ENCODE assay signal across 8 cellular contexts in the genomic region with DNA sequence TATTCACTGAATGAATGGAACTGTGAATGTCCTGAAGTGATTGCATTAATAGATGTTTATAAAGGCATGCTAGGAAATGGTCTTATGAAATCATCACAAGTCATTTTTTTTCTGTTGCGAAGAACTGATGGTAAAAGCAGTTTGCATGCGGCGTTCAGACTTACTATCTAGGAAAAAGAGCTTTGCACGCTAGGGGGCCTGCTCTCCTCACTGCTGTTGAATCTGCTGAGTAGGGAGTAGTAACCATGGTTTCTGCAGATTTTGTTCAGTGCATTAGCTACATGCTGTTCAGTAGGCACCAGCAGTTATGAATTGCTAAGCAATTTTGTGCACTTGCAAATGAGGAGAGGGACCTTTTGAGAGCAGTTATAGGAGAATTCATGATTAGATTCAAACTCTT. TPM values are rescaled to one million over a fixed set of nuclear protein-coding genes. Genes with fewer than 3 reads are reported as not detected.
A peak's percentile ranks its signal among the peaks of the same experiment; 100 is the strongest.
DNase-seq lines count a peak whose midpoint lies in the region; ATAC-seq and TF ChIP-seq lines count a peak whose summit lies in the region.

No MANE protein-coding gene starts in this region.

- peaks cover 7% of the 10 kb centered on the region for H3K4me1 Mint-ChIP-seq in osteocyte (ENCODE audit: unreplicated experiment)

- peaks cover 2% of the 10 kb centered on the region for H3K36me3 Mint-ChIP-seq in osteocyte (ENCODE audit: unreplicated experiment)

- no TSS peak for BruUV-seq in Panc1 (replicated peaks; lab: Mats Ljungman, UMichigan)

- H3K4me1 ChIP-seq in Panc1 (ENCODE audit: control insufficient read depth, insufficient read depth, low read length) (no peaks in the 10 kb centered on the region), fibroblast of lung (ENCODE audit: control insufficient read depth, extremely low read depth, insufficient read depth, low read length) (no peaks in the 10 kb centered on the region)

- no peak overlapping the region for H3K27ac Mint-ChIP-seq in osteocyte (ENCODE audit: unreplicated experiment)

- in situ Hi-C loops in Panc1 (cut with HindIII; ENCODE audit: low pct_unique_long_range_greater_than_20kb, low sequenced_read_pairs), result no loop called here

- H2AFZ ChIP-seq in fibroblast of lung (ENCODE audit: low read length), result no peak overlapping the region

- no peaks in the 10 kb centered on the region for H3K27me3 Mint-ChIP-seq in osteocyte (ENCODE audit: unreplicated experiment)

- CTCF ChIA-PET in Panc1 (lab: Charles Lee), result no interaction called here

- H3K4me3 ChIP-seq in Panc1 (ENCODE audit: low read depth in 2 of 2, low read length in 2 of 2), result no peak overlapping the region
- H3K4me3 ChIP-seq in fibroblast of lung (replicated peaks in 1 of 4; ENCODE audit: control extremely low read depth in 1 of 4, insufficient read depth in 1 of 4, low read depth in 3 of 4, low read length in 4 of 4), result no peak overlapping the region

- H3K9ac ChIP-seq in fibroblast of lung (ENCODE audit: insufficient read depth, low read length), result no peak overlapping the region

- H3K27ac ChIP-seq in Panc1 (ENCODE audit: low read length), result no peak overlapping the region
- no peak overlapping the region for H3K27ac ChIP-seq in fibroblast of lung (ENCODE audit: insufficient read depth, low read length)

- peak; percentile 61 for DNase-seq in ELR (ENCODE audit: low read depth)
- no peak for DNase-seq in Panc1 (ENCODE audit: low read depth, low spot score)
- peak; percentile 77 to 96 for DNase-seq in fibroblast of lung (ENCODE audit: low read depth in 2 of 2)
- no peak for DNase-seq in osteocyte (ENCODE audit: extremely low spot score, unreplicated experiment)
- no peak for DNase-seq in HPDE6-E6E7 (ENCODE audit: extremely low spot score)
- DNase-seq in SK-N-DZ (ENCODE audit: low spot score), result no peak
- DNase-seq in cerebellar nuclear complex (lab: John Stamatoyannopoulos, UW), result no peak

- TF ChIP-seq CTCF in Panc1 (IDR thresholded peaks at IDR 0.05), result peak; percentile 48
- peak; percentile 85 to 91 for TF ChIP-seq CTCF in fibroblast of lung (conservative IDR thresholded peaks at IDR 0.05 in 1 of 2, IDR thresholded peaks at IDR 0.05 in 1 of 2; ENCODE audit: low read depth in 1 of 2, low read length in 2 of 2)
- peak; percentile 65 for TF ChIP-seq CTCF in osteocyte (IDR thresholded peaks at IDR 0.05)

- no peaks in the 10 kb centered on the region for H4K20me1 ChIP-seq in fibroblast of lung (ENCODE audit: control insufficient read depth, extremely low read depth, insufficient read depth, low read length)

- H3K9me3 Mint-ChIP-seq in osteocyte (ENCODE audit: unreplicated experiment), result no peaks in the 10 kb centered on the region

- intact Hi-C loops in Panc1 (cut with micrococcal nuclease; ENCODE audit: unreplicated experiment), result loop anchor here (5.0 kb wide), 2 partner anchors 486 to 866 kb away; no protein-coding TSS in a partner anchor

- H3K4me2 ChIP-seq in fibroblast of lung (ENCODE audit: extremely low read depth, insufficient read depth, low read length), result no peak overlapping the region

- ATAC-seq in Panc1, result peak; percentile 66
- no peak for ATAC-seq in HG02759 (IDR thresholded peaks at IDR 0.05; ENCODE audit: unreplicated experiment)

- peaks cover 2% of the 10 kb centered on the region for H3K79me2 ChIP-seq in fibroblast of lung (ENCODE audit: control insufficient read depth, insufficient read depth, low read length)

- H3K27me3 ChIP-seq in Panc1 (ENCODE audit: control insufficient read depth, insufficient read depth, low read length), result no peaks in the 10 kb centered on the region
- no peaks in the 10 kb centered on the region for H3K27me3 ChIP-seq in fibroblast of lung (ENCODE audit: control insufficient read depth, insufficient read depth, low read length)

- POLR2A ChIA-PET in Panc1 (lab: Charles Lee), result no interaction called here

- no peak overlapping the region for H3K4me3 Mint-ChIP-seq in osteocyte (ENCODE audit: unreplicated experiment)

- H3K36me3 ChIP-seq in Panc1 (ENCODE audit: control insufficient read depth, insufficient read depth, low read length), result peaks cover 80% of the 10 kb centered on the region
- H3K36me3 ChIP-seq in fibroblast of lung (ENCODE audit: control insufficient read depth, insufficient read depth, low read length), result peaks cover 10% of the 10 kb centered on the region

- H3K9me3 ChIP-seq in Panc1 (ENCODE audit: control insufficient read depth, insufficient read depth, low read depth, low read length) (no peaks in the 10 kb centered on the region), fibroblast of lung (ENCODE audit: control insufficient read depth, insufficient read depth, low read depth, low read length) (no peaks in the 10 kb centered on the region)

RNA-seq across cellular contexts. Expression of gene CENPF, which starts 57.9 kb away (rescaled TPM):
- total RNA-seq in Panc1 (2021; ENCODE audit: unreplicated experiment) (156 TPM), fibroblast of lung (2.3 and 13.2 TPM in 2 replicates), osteocyte (21.5 and 26.5 TPM in 2 replicates)
- polyA plus RNA-seq in Panc1 (2012; ENCODE audit: insufficient read length), result 31.3 TPM
- 12.0 and 41.1 TPM in 2 replicates for polyA plus RNA-seq in fibroblast of lung
- polyA plus RNA-seq in fibroblast of lung (2012), result 8.2 and 43.0 TPM in 2 replicates
- 2.6 and 3.4 TPM in 2 replicates for polyA minus RNA-seq in fibroblast of lung (ENCODE audit: low replicate concordance)
- 192 and 234 TPM in 2 replicates for polyA plus RNA-seq in SK-N-DZ (2014; cell fraction: cytosol; rRNA removed)
- 233 and 264 TPM in 2 replicates for polyA plus RNA-seq in SK-N-DZ (2014; cell fraction: nucleus; rRNA removed)

Comparison
In these comparisons a context has a peak if more than half of its experiments do, and no peak if none do; other contexts are left out.
1. DNase-seq: peak in ELR (single experiment) and fibroblast of lung (2 of 2); none in Panc1 (single experiment), osteocyte (single experiment), HPDE6-E6E7 (single experiment), SK-N-DZ (single experiment) and cerebellar nuclear complex (0 of 2).
2. Peak in every context shown above with its lines, with median percentiles within 50 percentile points of each other: CTCF ChIP-seq.